ENCODE assay signal across 11 cellular contexts in genomic region chr10:77290528-77291155, GRCh38.
DNase-seq lines count a peak whose midpoint lies in the region; ATAC-seq and TF ChIP-seq lines count a peak whose summit lies in the region.
"Had no signal": no experiment of that assay in that cellular context is flagged by ENCODE, and none has a peak within 500 bp of the region (broad histone marks: within the 10 kb centered on the region; RNA-seq: fewer than 3 reads in every experiment).

No MANE protein-coding gene starts in this region.

- no peak for TF ChIP-seq EP300 in sigmoid colon (IDR thresholded peaks at IDR 0.05)

- DNase-seq in ELF-1 (ENCODE audit: low read depth, low spot score) (peak; percentile 42), fibroblast of gingiva (ENCODE audit: low read depth) (peak; percentile 93), sigmoid colon (peak; percentile 17), occipital lobe (lab: John Stamatoyannopoulos, UW) (no peak)
- no peak for DNase-seq in activated CD8-positive, alpha-beta memory T cell treated with anti-CD3 and anti-CD28 coated beads, Interleukin-2, amount 50 U/mL, for 48 hours
- DNase-seq: activated CD4-positive, alpha-beta T cell treated with anti-CD3 and anti-CD28 coated beads for 4 hours; activated naive CD4-positive, alpha-beta T cell treated with anti-CD3 and anti-CD28 coated beads, Interleukin-2, amount 50 U/mL, for 16 hours; NCI-H1105 treated with DMSO at 0.1 percent for 48 hours had no signal

- H3K4me3 ChIP-seq in sigmoid colon: no peak overlapping the region

- no peaks in the 10 kb centered on the region for H3K9me3 ChIP-seq in sigmoid colon

- H3K27ac ChIP-seq in sigmoid colon: peak overlapping the region; percentile 31 to 78 (median 72)

- no peak for TF ChIP-seq CTCF in sigmoid colon (IDR thresholded peaks at IDR 0.05)

- no peaks in the 10 kb centered on the region for H3K27me3 ChIP-seq in sigmoid colon

- 47 to 64% methylated on average over 6 of the region's 6 CpGs for WGBS in sigmoid colon, 2 donors

- no peak for TF ChIP-seq POLR2A in sigmoid colon (IDR thresholded peaks at IDR 0.05)

- intact Hi-C loops in sigmoid colon (cut with DNase I): no loop called here

- H3K36me3 ChIP-seq in sigmoid colon: no peaks in the 10 kb centered on the region

- ATAC-seq in HG03378 (IDR thresholded peaks at IDR 0.05; ENCODE audit: unreplicated experiment) (no peak), GM19463 (IDR thresholded peaks at IDR 0.05; ENCODE audit: unreplicated experiment) (no peak)

- H3K4me1 ChIP-seq in sigmoid colon: peaks cover 4 to 90% (median 77%) of the 10 kb centered on the region in 4 donors

TF ChIP-seq in PFSK-1, 5 proteins besides CTCF, POLR2A, EP300 and RAD21:
- TF ChIP-seq SIN3A (IDR thresholded peaks at IDR 0.05; ENCODE audit: borderline replicate concordance, insufficient read depth, low read length): peak; percentile 28; the same call in 1 of the 2 replicates
- TF ChIP-seq TAF1 (IDR thresholded peaks at IDR 0.05; ENCODE audit: borderline replicate concordance, insufficient read depth, low read length): peak; percentile 45; the same call in 1 of the 2 replicates
- TF ChIP-seq REST (IDR thresholded peaks at IDR 0.05; ENCODE audit: insufficient read depth in 1 of 2, low read depth in 2 of 2, low read length in 2 of 2): peak in 1 of 2 experiments; percentile 46; a peak in 1 of 4 replicates
- TF ChIP-seq FOXP2 (optimal IDR thresholded peaks at IDR 0.05; ENCODE audit: borderline replicate concordance, extremely low read depth, extremely low read length, insufficient read depth): no peak
- TF ChIP-seq POLR2AphosphoS5 (IDR thresholded peaks at IDR 0.05; ENCODE audit: low read depth, low read length): peak; percentile 41; the same call in 1 of the 2 replicates

Comparison
In these comparisons a context has a peak if more than half of its experiments do, and no peak if none do; other contexts are left out.
1. DNase-seq: peak in ELF-1 (single experiment), fibroblast of gingiva (single experiment) and sigmoid colon (single experiment); none in occipital lobe (single experiment) and activated CD8-positive, alpha-beta memory T cell treated with anti-CD3 and anti-CD28 coated beads, Interleukin-2, amount 50 U/mL, for 48 hours (single experiment).